ENCODE assay signal across 30 cellular contexts in genomic region chr11:125183641-125184040, GRCh38. TPM values are rescaled to one million over a fixed set of nuclear protein-coding genes. Genes with fewer than 3 reads are reported as not detected.
"Had no signal": no experiment of that assay in that cellular context is flagged by ENCODE, and none has a peak within 500 bp of the region (broad histone marks: within the 10 kb centered on the region; RNA-seq: fewer than 3 reads in every experiment).

No MANE protein-coding gene starts in this region.

- DNase-seq: hippocampal formation; kidney glomerular epithelial cell; left cardiac atrium; lower lobe of right lung; mammary epithelial cell; mesendoderm; naive B cell; natural killer cell; nephron progenitor cell; occipital lobe; psoas muscle; right lobe of liver; stimulated activated CD4-positive, alpha-beta T cell treated with anti-CD3 and anti-CD28 coated beads, Interleukin-1b, Interleukin-23, amount 100 ng/mL, for 48 hours; stimulated activated CD4-positive, alpha-beta T cell treated with anti-CD3 and anti-CD28 coated beads, Interleukin-2, amount 100 ng/mL, for 48 hours; stimulated activated CD4-positive, alpha-beta T cell treated with anti-CD3 and anti-CD28 coated beads, Interleukin-4, amount 100 ng/mL, for 4 hours; stimulated activated CD8-positive, alpha-beta memory T cell treated with anti-CD3 and anti-CD28 coated beads, Interleukin-4, amount 100 ng/mL, for 48 hours; stimulated activated naive CD4-positive, alpha-beta T cell treated with Interleukin-2 at 50 U/mL for 16 hours; stimulated activated naive CD8-positive, alpha-beta T cell treated with anti-CD3 and anti-CD28 coated beads, Interleukin-15, amount 100 ng/mL, for 72 hours; substantia nigra; uterus had no signal

- FAIRE-seq: keratinocyte had no signal

- H3K4me1 Mint-ChIP-seq: naive B cell; natural killer cell; stimulated activated memory B cell treated with anti-CD40 and anti-IgM and Interleukin-4, amounts not matched to agents 10 μg/mL and 1 μg/mL and 100 μg/mL, for 72 hours; stimulated activated naive CD8-positive, alpha-beta T cell treated with anti-CD3 and anti-CD28 coated beads, Interleukin-15, amount 100 ng/mL, for 72 hours had no signal

- H3K36me3 Mint-ChIP-seq: naive B cell; natural killer cell; stimulated activated memory B cell treated with anti-CD40 and anti-IgM and Interleukin-4, amounts not matched to agents 10 μg/mL and 1 μg/mL and 100 μg/mL, for 72 hours had no signal

- H3K9me3 ChIP-seq: lower lobe of right lung, neutrophil, right lobe of liver had no signal

- H3K27ac ChIP-seq: lower lobe of right lung, neural progenitor cell, neutrophil, parathyroid adenoma, psoas muscle, right lobe of liver, tibial nerve, uterus had no signal

- H3K4me3 Mint-ChIP-seq: mesothelial cell of epicardium; naive B cell; natural killer cell; nephron progenitor cell; neural progenitor cell; stimulated activated memory B cell treated with anti-CD40 and anti-IgM and Interleukin-4, amounts not matched to agents 10 μg/mL and 1 μg/mL and 100 μg/mL, for 72 hours; stimulated activated naive CD8-positive, alpha-beta T cell treated with anti-CD3 and anti-CD28 coated beads, Interleukin-15, amount 100 ng/mL, for 72 hours; type B pancreatic cell had no signal

- H3K36me3 ChIP-seq: lower lobe of right lung, neural progenitor cell, neutrophil, right lobe of liver, tibial nerve, uterus had no signal

- ATAC-seq: left cardiac atrium; left lobe of liver; lower lobe of right lung; natural killer cell; psoas muscle; right lobe of liver; stimulated activated memory B cell treated with anti-CD40 and anti-IgM and Interleukin-4, amounts not matched to agents 10 μg/mL and 1 μg/mL and 100 μg/mL, for 72 hours; stimulated activated naive CD8-positive, alpha-beta T cell treated with anti-CD3 and anti-CD28 coated beads, Interleukin-15, amount 100 ng/mL, for 72 hours had no signal

- H3K79me2 ChIP-seq: parathyroid adenoma had no signal

- H3K4me2 ChIP-seq: neural progenitor cell, smooth muscle cell had no signal

- H3K27me3 ChIP-seq: neural progenitor cell, right lobe of liver, tibial nerve, uterus had no signal

- H2AFZ ChIP-seq: neural progenitor cell, parathyroid adenoma had no signal

- H3K4me1 ChIP-seq: lower lobe of right lung, parathyroid adenoma, right lobe of liver, uterus had no signal

- H3K27ac Mint-ChIP-seq: mesothelial cell of epicardium; naive B cell; natural killer cell; nephron progenitor cell; neural progenitor cell; stimulated activated memory B cell treated with anti-CD40 and anti-IgM and Interleukin-4, amounts not matched to agents 10 μg/mL and 1 μg/mL and 100 μg/mL, for 72 hours; stimulated activated naive CD8-positive, alpha-beta T cell treated with anti-CD3 and anti-CD28 coated beads, Interleukin-15, amount 100 ng/mL, for 72 hours; type B pancreatic cell had no signal

- H3K9ac ChIP-seq: neural progenitor cell, parathyroid adenoma had no signal

- H3K9me3 Mint-ChIP-seq: natural killer cell; stimulated activated naive CD8-positive, alpha-beta T cell treated with anti-CD3 and anti-CD28 coated beads, Interleukin-15, amount 100 ng/mL, for 72 hours had no signal

- H3K4me3 ChIP-seq: lower lobe of right lung, neural progenitor cell, psoas muscle, right lobe of liver, smooth muscle cell, tibial nerve, uterus had no signal

RNA-seq across cellular contexts. Expression of gene PKNOX2, which starts 19.1 kb away (rescaled TPM):
- total RNA-seq: natural killer cell had no signal
